In genomic region chr19:52094526-52094925, GRCh38 we compare ENCODE assay signal across 7 cellular contexts. TPM values are rescaled to one million over a fixed set of nuclear protein-coding genes. Genes with fewer than 3 reads are reported as not detected.
DNase-seq lines count a peak whose midpoint lies in the region; ATAC-seq and TF ChIP-seq lines count a peak whose summit lies in the region.

No MANE protein-coding gene starts in this region.

- H3K4me3 Mint-ChIP-seq in H9 (peak overlapping the region; percentile 93 to 94), WTC11 (peak overlapping the region; percentile 94)

- peak overlapping the region; percentile 83 for H3K9ac ChIP-seq in H9 (ENCODE audit: extremely low read depth, insufficient read length, low read length)

- H4K91ac ChIP-seq in H9 (ENCODE audit: insufficient read length, low read depth, low read length) = no peak overlapping the region

- H3T11ph ChIP-seq in H9 (ENCODE audit: low read length) = no peak overlapping the region

- peaks cover 41 to 80% of the 10 kb centered on the region in 2 experiments for H3K9me3 Mint-ChIP-seq in H9
- peaks cover 41% of the 10 kb centered on the region for H3K9me3 Mint-ChIP-seq in WTC11

- H3K4ac ChIP-seq in H9 (ENCODE audit: low read depth, low read length) = no peak overlapping the region

- no peak overlapping the region for H2AFZ ChIP-seq in H9 (ENCODE audit: low read length)

- no CpG with 5 or more reads among the region's 6 CpGs for WGBS in H9 (ENCODE audit: extremely low coverage, insufficient read length, low lambda C conversion rate)
- WGBS in right cardiac atrium = 9% methylated on average over 6 of the region's 6 CpGs

- H3K4me1 Mint-ChIP-seq in H9 = peaks cover 13 to 14% of the 10 kb centered on the region in 2 experiments
- peaks cover 14% of the 10 kb centered on the region for H3K4me1 Mint-ChIP-seq in WTC11

- H3K36me3 Mint-ChIP-seq in H9 (ENCODE audit: insufficient read depth in 1 of 3, low read depth in 3 of 3) (peaks cover 41 to 50% (median 47%) of the 10 kb centered on the region in 3 experiments), WTC11 (peaks cover 58% of the 10 kb centered on the region)

- peaks cover 9% of the 10 kb centered on the region for H3K23me2 ChIP-seq in H9 (ENCODE audit: insufficient read length, low read depth, low read length, poor library complexity, severe bottlenecking)

- H3K4me2 ChIP-seq in H9 (ENCODE audit: insufficient read depth, insufficient read length, low read length) = peak overlapping the region; percentile 92

- H3K18ac ChIP-seq in H9 (ENCODE audit: insufficient read length, low read depth, low read length) = no peak overlapping the region

- H3K4me3 ChIP-seq in right cardiac atrium (ENCODE audit: low read length) (peak overlapping the region; percentile 92), skin epidermis (peak overlapping the region; percentile 60 to 90 (median 86))

- peaks cover 5% of the 10 kb centered on the region; the same call in 1 of the 2 replicates for H3K27me3 Mint-ChIP-seq in H9 (ENCODE audit: low read depth)
- peaks cover 7% of the 10 kb centered on the region for H3K27me3 Mint-ChIP-seq in WTC11 (ENCODE audit: low read depth)

- no peak overlapping the region for H3K14ac ChIP-seq in H9 (ENCODE audit: insufficient read depth, low read length)

- H3K27ac Mint-ChIP-seq in H9 (peak overlapping the region in 1 of 3 experiments; percentile 1; a peak in 2 of 7 replicates), WTC11 (no peak overlapping the region)

- ATAC-seq in WTC11 = no peak
- ATAC-seq in right cardiac atrium = no peak
- ATAC-seq in HG03039 (IDR thresholded peaks at IDR 0.05; ENCODE audit: unreplicated experiment) = no peak

- CTCF ChIA-PET in WTC11 (lab: Charles Lee) = no interaction called here

- no peaks in the 10 kb centered on the region for H4K20me1 ChIP-seq in H9 (ENCODE audit: control insufficient read depth, insufficient read depth, insufficient read length)

- intact Hi-C loops in right cardiac atrium (cut with DNase I) = no loop called here

- H2AK5ac ChIP-seq in H9 (ENCODE audit: insufficient read length, low read length) = no peak overlapping the region

- no peak overlapping the region for H2BK15ac ChIP-seq in H9 (ENCODE audit: low read depth, low read length)

- H3K9me3 ChIP-seq in H9 (ENCODE audit: control insufficient read depth, low read depth, low read length) = peaks cover 21% of the 10 kb centered on the region
- no peaks in the 10 kb centered on the region for H3K9me3 ChIP-seq in right cardiac atrium (ENCODE audit: control insufficient read depth, low read length)

- no peak overlapping the region for H4K5ac ChIP-seq in H9 (ENCODE audit: insufficient read length, low read depth, low read length)

- H2BK12ac ChIP-seq in H9 (ENCODE audit: insufficient read length, low read depth, low read length) = no peak overlapping the region

- H2BK120ac ChIP-seq in H9 (ENCODE audit: low read depth, low read length, poor library complexity, severe bottlenecking) = no peak overlapping the region

- no peak overlapping the region for H3K23ac ChIP-seq in H9 (ENCODE audit: insufficient read length, low read depth, low read length)

- H3K4me1 ChIP-seq in H9 (ENCODE audit: insufficient read depth, low read length) = no peaks in the 10 kb centered on the region
- peaks cover 8% of the 10 kb centered on the region for H3K4me1 ChIP-seq in right cardiac atrium (ENCODE audit: control insufficient read depth, insufficient read depth, low read length)

- no peak overlapping the region for H3K56ac ChIP-seq in H9 (ENCODE audit: insufficient read length, low read depth, low read length)

- H4K8ac ChIP-seq in H9 (replicated peaks; ENCODE audit: insufficient read length, low read depth, low read length) = no peak overlapping the region

- H2BK20ac ChIP-seq in H9 (ENCODE audit: low read depth, low read length, poor library complexity, severe bottlenecking) = no peak overlapping the region

- H2BK5ac ChIP-seq in H9 (ENCODE audit: insufficient read length, low read length) = no peak overlapping the region

- DNase-seq in H9 (no peak), WTC11 (ENCODE audit: low spot score) (no peak), right cardiac atrium (no peak), NCI-H1694 treated with DMSO at 0.1 percent for 48 hours (lab: John Stamatoyannopoulos, UW) (no peak), cerebellar nuclear complex (lab: John Stamatoyannopoulos, UW) (no peak)

- no peak for TF ChIP-seq CTCF in H9 (conservative IDR thresholded peaks at IDR 0.05)
- TF ChIP-seq CTCF in WTC11 (IDR thresholded peaks at IDR 0.05) = no peak

- H3K27ac ChIP-seq in H9 (ENCODE audit: insufficient read length, low read depth, low read length) (no peak overlapping the region), right cardiac atrium (ENCODE audit: low read length) (no peak overlapping the region), skin epidermis (peak overlapping the region in 16 of 21 experiments; percentile 70 to 94 (median 84))

- H3K79me2 ChIP-seq in H9 (ENCODE audit: insufficient read depth, low read length) = peaks cover 2% of the 10 kb centered on the region; the same call in 1 of the 2 replicates

- POLR2A ChIA-PET in WTC11 (lab: Charles Lee) = interaction anchor here (0.8 kb wide), 1 partner anchor 45 kb away, joined by 3 read pairs; the partner anchor contains the start of gene ZNF616

- H3K27me3 ChIP-seq in H9 (ENCODE audit: insufficient read depth, low read length) (no peaks in the 10 kb centered on the region), right cardiac atrium (ENCODE audit: control insufficient read depth, insufficient read depth) (no peaks in the 10 kb centered on the region)

- H3K79me1 ChIP-seq in H9 (ENCODE audit: insufficient read depth, low read depth, low read length, poor library complexity, severe bottlenecking) = no peaks in the 10 kb centered on the region

TF ChIP-seq in WTC11, 78 proteins besides CTCF, POLR2A, EP300 and RAD21:
- TF ChIP-seq, protein P1, sequence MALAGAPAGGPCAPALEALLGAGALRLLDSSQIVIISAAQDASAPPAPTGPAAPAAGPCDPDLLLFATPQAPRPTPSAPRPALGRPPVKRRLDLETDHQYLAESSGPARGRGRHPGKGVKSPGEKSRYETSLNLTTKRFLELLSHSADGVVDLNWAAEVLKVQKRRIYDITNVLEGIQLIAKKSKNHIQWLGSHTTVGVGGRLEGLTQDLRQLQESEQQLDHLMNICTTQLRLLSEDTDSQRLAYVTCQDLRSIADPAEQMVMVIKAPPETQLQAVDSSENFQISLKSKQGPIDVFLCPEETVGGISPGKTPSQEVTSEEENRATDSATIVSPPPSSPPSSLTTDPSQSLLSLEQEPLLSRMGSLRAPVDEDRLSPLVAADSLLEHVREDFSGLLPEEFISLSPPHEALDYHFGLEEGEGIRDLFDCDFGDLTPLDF (CRISPR knock-in tag; IDR thresholded peaks at IDR 0.05) = no peak

RNA-seq across cellular contexts. Expression of gene ZNF841, which starts 1.0 kb away (rescaled TPM):
- total RNA-seq in H9 (2021) = 21.5 and 23.3 TPM in 2 replicates
- total RNA-seq in WTC11 (2021) = 17.5 to 27.9 TPM (median 21.8 TPM) in 3 replicates
- total RNA-seq in right cardiac atrium = 10 to 100 TPM; 11.0 to 17.9 (median 13.1) TPM
- 4.7 TPM for polyA plus RNA-seq in right cardiac atrium

RNA-seq across cellular contexts. Expression of gene ZNF616, which starts 45.2 kb away (rescaled TPM):
- total RNA-seq in H9 (2021) = 31.3 and 32.0 TPM in 2 replicates
- total RNA-seq in WTC11 (2021) = 27.2 to 34.6 TPM (median 28.8 TPM) in 3 replicates
- 1 to 10 TPM; 5.7 to 8.2 (median 6.6) TPM for total RNA-seq in right cardiac atrium
- 1.6 TPM for polyA plus RNA-seq in right cardiac atrium

RNA-seq across cellular contexts. Expression of gene ZNF432, which starts 45.9 kb away (rescaled TPM):
- total RNA-seq in H9 (2021) (13.2 and 13.6 TPM in 2 replicates), WTC11 (2021) (8.4 to 10.3 TPM (median 8.9 TPM) in 3 replicates), right cardiac atrium (10 to 100 TPM in 3 of 4 donors, 1 to 10 TPM in 1; 8.3 to 13.5 (median 12.5) TPM)
- polyA plus RNA-seq in right cardiac atrium = 6.2 TPM

Comparison
In these comparisons a context has a peak if more than half of its experiments do, and no peak if none do; other contexts are left out.
1. H3K27ac ChIP-seq: peak in skin epidermis (16 of 21); none in H9 (single experiment) and right cardiac atrium (single experiment).